1 cellular context compared by ENCODE assay signal in the genomic region with DNA sequence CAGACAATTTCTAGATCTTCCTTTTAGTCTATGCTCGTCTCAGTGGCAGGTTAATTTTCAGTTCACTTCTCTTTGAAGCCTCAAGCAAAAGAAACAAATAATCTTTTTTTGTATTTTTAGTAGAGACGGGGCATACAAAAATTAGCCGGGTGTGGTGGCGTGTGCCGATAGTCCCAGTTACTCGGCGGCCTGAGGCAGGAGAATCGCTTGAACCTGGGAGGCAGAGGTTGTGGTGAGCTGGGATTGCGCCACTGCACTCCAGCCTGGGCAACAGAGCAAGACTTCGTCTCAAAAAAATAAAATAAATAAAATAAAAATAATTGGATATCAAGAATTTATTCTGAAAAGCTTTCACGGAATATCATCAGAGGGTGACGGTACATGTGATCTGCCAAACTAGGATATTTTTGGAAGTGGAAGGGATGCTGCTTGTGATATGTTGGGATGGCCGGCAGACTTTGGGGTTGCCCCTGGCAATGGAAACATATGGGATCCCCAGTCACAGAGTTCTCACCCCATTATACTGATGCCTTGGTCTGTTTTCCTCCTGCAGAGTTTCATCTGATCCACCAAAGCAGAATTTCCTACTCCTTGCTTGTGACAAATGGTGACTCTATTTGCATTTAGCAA.
TF ChIP-seq lines count a peak whose summit lies in the region.

No MANE protein-coding gene starts in this region.

TF ChIP-seq in K562, 482 proteins besides CTCF, POLR2A, EP300 and RAD21 (continued from another document):
- TF ChIP-seq, protein P1, sequence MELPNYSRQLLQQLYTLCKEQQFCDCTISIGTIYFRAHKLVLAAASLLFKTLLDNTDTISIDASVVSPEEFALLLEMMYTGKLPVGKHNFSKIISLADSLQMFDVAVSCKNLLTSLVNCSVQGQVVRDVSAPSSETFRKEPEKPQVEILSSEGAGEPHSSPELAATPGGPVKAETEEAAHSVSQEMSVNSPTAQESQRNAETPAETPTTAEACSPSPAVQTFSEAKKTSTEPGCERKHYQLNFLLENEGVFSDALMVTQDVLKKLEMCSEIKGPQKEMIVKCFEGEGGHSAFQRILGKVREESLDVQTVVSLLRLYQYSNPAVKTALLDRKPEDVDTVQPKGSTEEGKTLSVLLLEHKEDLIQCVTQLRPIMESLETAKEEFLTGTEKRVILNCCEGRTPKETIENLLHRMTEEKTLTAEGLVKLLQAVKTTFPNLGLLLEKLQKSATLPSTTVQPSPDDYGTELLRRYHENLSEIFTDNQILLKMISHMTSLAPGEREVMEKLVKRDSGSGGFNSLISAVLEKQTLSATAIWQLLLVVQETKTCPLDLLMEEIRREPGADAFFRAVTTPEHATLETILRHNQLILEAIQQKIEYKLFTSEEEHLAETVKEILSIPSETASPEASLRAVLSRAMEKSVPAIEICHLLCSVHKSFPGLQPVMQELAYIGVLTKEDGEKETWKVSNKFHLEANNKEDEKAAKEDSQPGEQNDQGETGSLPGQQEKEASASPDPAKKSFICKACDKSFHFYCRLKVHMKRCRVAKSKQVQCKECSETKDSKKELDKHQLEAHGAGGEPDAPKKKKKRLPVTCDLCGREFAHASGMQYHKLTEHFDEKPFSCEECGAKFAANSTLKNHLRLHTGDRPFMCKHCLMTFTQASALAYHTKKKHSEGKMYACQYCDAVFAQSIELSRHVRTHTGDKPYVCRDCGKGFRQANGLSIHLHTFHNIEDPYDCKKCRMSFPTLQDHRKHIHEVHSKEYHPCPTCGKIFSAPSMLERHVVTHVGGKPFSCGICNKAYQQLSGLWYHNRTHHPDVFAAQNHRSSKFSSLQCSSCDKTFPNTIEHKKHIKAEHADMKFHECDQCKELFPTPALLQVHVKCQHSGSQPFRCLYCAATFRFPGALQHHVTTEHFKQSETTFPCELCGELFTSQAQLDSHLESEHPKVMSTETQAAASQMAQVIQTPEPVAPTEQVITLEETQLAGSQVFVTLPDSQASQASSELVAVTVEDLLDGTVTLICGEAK (IDR thresholded peaks at IDR 0.05) = no peak
- TF ChIP-seq, protein P1 (CRISPR knock-in tag; IDR thresholded peaks at IDR 0.05) = no peak
- TF ChIP-seq CBX5 (IDR thresholded peaks at IDR 0.05; ENCODE audit: borderline replicate concordance, low read depth) = peak; percentile 86
- peak in 1 of 2 experiments; percentile 50; a peak in 1 of 4 replicates for TF ChIP-seq TRIM24 (IDR thresholded peaks at IDR 0.05)
- no peak for TF ChIP-seq SREBF2 (CRISPR knock-in tag; IDR thresholded peaks at IDR 0.05)
- TF ChIP-seq SLC30A9 (CRISPR knock-in tag; IDR thresholded peaks at IDR 0.05) = no peak
- no peak for TF ChIP-seq RBBP5 (IDR thresholded peaks at IDR 0.05; ENCODE audit: borderline replicate concordance, insufficient read depth, low read length, poor library complexity, severe bottlenecking)
- TF ChIP-seq, protein P2, sequence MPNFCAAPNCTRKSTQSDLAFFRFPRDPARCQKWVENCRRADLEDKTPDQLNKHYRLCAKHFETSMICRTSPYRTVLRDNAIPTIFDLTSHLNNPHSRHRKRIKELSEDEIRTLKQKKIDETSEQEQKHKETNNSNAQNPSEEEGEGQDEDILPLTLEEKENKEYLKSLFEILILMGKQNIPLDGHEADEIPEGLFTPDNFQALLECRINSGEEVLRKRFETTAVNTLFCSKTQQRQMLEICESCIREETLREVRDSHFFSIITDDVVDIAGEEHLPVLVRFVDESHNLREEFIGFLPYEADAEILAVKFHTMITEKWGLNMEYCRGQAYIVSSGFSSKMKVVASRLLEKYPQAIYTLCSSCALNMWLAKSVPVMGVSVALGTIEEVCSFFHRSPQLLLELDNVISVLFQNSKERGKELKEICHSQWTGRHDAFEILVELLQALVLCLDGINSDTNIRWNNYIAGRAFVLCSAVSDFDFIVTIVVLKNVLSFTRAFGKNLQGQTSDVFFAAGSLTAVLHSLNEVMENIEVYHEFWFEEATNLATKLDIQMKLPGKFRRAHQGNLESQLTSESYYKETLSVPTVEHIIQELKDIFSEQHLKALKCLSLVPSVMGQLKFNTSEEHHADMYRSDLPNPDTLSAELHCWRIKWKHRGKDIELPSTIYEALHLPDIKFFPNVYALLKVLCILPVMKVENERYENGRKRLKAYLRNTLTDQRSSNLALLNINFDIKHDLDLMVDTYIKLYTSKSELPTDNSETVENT (CRISPR knock-in tag; IDR thresholded peaks at IDR 0.05) = no peak
- no peak for TF ChIP-seq RBM34 (IDR thresholded peaks at IDR 0.05; ENCODE audit: borderline replicate concordance, insufficient read depth, low read length)
TF ChIP-seq in K562: peak in this region for 6.
